Comparison of ENCODE assay signal across 25 cellular contexts in genomic region chr16:85806539-85806938, GRCh38. TPM values are rescaled to one million over a fixed set of nuclear protein-coding genes. Genes with fewer than 3 reads are reported as not detected.
DNase-seq lines count a peak whose midpoint lies in the region; ATAC-seq, FAIRE-seq and TF ChIP-seq lines count a peak whose summit lies in the region.
"Had no signal": no experiment of that assay in that cellular context is flagged by ENCODE, and none has a peak within 500 bp of the region (broad histone marks: within the 10 kb centered on the region; RNA-seq: fewer than 3 reads in every experiment).

No MANE protein-coding gene starts in this region.

- TF ChIP-seq EP300 in K562 (IDR thresholded peaks at IDR 0.05; ENCODE audit: low read length): no peak

- no peak for TF ChIP-seq RAD21 in K562 (CRISPR knock-in tag; conservative IDR thresholded peaks at IDR 0.05 in 1 of 2, IDR thresholded peaks at IDR 0.05 in 1 of 2)

- H3K9me3 Mint-ChIP-seq in CD14-positive monocyte: peaks cover 0 to 3% (median 0%) of the 10 kb centered on the region in 7 donors
- H3K9me3 Mint-ChIP-seq in naive thymus-derived CD4-positive, alpha-beta T cell: no peaks in the 10 kb centered on the region
- H3K9me3 Mint-ChIP-seq: CD4-positive, alpha-beta memory T cell had no signal

- 88% methylated on average over 11 of the region's 11 CpGs for whole genome bisulfite sequencing in right cardiac atrium
- 94% methylated on average over 11 of the region's 11 CpGs for WGBS in K562 (ENCODE audit: insufficient coverage, low coverage, missing lambda C conversion rate)

- H3K9me3 ChIP-seq in right cardiac atrium (ENCODE audit: control insufficient read depth, low read length): no peaks in the 10 kb centered on the region
- H3K9me3 ChIP-seq in K562 (replicated peaks; ENCODE audit: control insufficient read depth, insufficient read depth, low read depth, low read length): no peaks in the 10 kb centered on the region
- H3K9me3 ChIP-seq in naive thymus-derived CD4-positive, alpha-beta T cell (ENCODE audit: control insufficient read depth in 2 of 3, low read length in 3 of 3): no peaks in the 10 kb centered on the region
- H3K9me3 ChIP-seq in gastrocnemius medialis: no peaks in the 10 kb centered on the region
- H3K9me3 ChIP-seq: A549, BE2C, HAP-1 had no signal

- H3K27me3 ChIP-seq in right cardiac atrium (ENCODE audit: control insufficient read depth, insufficient read depth) (no peaks in the 10 kb centered on the region), K562 (ENCODE audit: control insufficient read depth in 2 of 2, insufficient read depth in 2 of 2, low read length in 2 of 2) (peaks cover 6 to 11% of the 10 kb centered on the region in 2 experiments; a peak in 3 of 5 replicates), gastrocnemius medialis (peaks cover 0 to 3% (median 0%) of the 10 kb centered on the region in 3 donors)
- no peaks in the 10 kb centered on the region for H3K27me3 ChIP-seq in naive thymus-derived CD4-positive, alpha-beta T cell (ENCODE audit: control insufficient read depth in 2 of 2, insufficient read depth in 2 of 2, low read length in 2 of 2)

- H3K9ac ChIP-seq in K562 (ENCODE audit: insufficient read depth in 1 of 2, low read depth in 2 of 2, low read length in 2 of 2): no peak overlapping the region
- H3K9ac ChIP-seq: BLaER1 treated with 17β-estradiol and CSF1 and Interleukin-3, amounts not matched to agents 10 nM and 100 nM had no signal

- H3K36me3 Mint-ChIP-seq in CD14-positive monocyte: peaks cover 53 to 60% of the 10 kb centered on the region in 2 donors
- H3K36me3 Mint-ChIP-seq in naive thymus-derived CD4-positive, alpha-beta T cell: peaks cover 27 to 49% (median 41%) of the 10 kb centered on the region in 5 donors

- FAIRE-seq in K562 (lab: Jason Lieb, UNC): no peak
- FAIRE-seq: A549, GM12891, GM18507, H54 had no signal

- no TSS peak for BruUV-seq in K562 (replicated peaks; lab: Mats Ljungman, UMichigan)

- H3K27ac ChIP-seq in right cardiac atrium (ENCODE audit: low read length) (no peak overlapping the region), K562 (ENCODE audit: extremely low read depth, low read depth, low read length) (no peak overlapping the region), gastrocnemius medialis (no peak overlapping the region)
- no peak overlapping the region for H3K27ac ChIP-seq in naive thymus-derived CD4-positive, alpha-beta T cell (ENCODE audit: low read depth, low read length)
- H3K27ac ChIP-seq: A549; BLaER1 treated with 17β-estradiol and CSF1 and Interleukin-3, amounts not matched to agents 10 nM and 100 nM had no signal

- H3K27me3 Mint-ChIP-seq in CD14-positive monocyte (ENCODE audit: low read depth in 3 of 3): peaks cover 12 to 16% (median 14%) of the 10 kb centered on the region in 3 donors
- peaks cover 0 to 3% (median 0%) of the 10 kb centered on the region in 5 donors for H3K27me3 Mint-ChIP-seq in naive thymus-derived CD4-positive, alpha-beta T cell

- H3K4me3 ChIP-seq in right cardiac atrium (ENCODE audit: low read length) (no peak overlapping the region), K562 (no peak overlapping the region), gastrocnemius medialis (no peak overlapping the region)
- no peak overlapping the region for H3K4me3 ChIP-seq in naive thymus-derived CD4-positive, alpha-beta T cell (ENCODE audit: low read length)
- H3K4me3 ChIP-seq: A549; BLaER1 treated with 17β-estradiol and CSF1 and Interleukin-3, amounts not matched to agents 10 nM and 100 nM; HAP-1 had no signal

- H3K4me2 ChIP-seq in K562 (ENCODE audit: insufficient read depth, low read length): no peak overlapping the region
- H3K4me2 ChIP-seq: A549; BLaER1 treated with 17β-estradiol and CSF1 and Interleukin-3, amounts not matched to agents 10 nM and 100 nM had no signal

- peaks cover 53% of the 10 kb centered on the region for H3K36me3 ChIP-seq in K562 (ENCODE audit: control insufficient read depth, insufficient read depth, low read length)
- H3K36me3 ChIP-seq in naive thymus-derived CD4-positive, alpha-beta T cell (ENCODE audit: control insufficient read depth in 2 of 3, insufficient read depth in 3 of 3, low read length in 3 of 3): peaks cover 6 to 58% (median 8%) of the 10 kb centered on the region in 3 experiments
- H3K36me3 ChIP-seq in gastrocnemius medialis: peaks cover 0 to 45% of the 10 kb centered on the region in 2 donors

- no peaks in the 10 kb centered on the region for H3K9me1 ChIP-seq in K562 (ENCODE audit: control insufficient read depth, insufficient read depth, low read length)

- ATAC-seq in left cardiac atrium (no peak), right cardiac atrium (no peak), K562 (no peak), HG03175 (IDR thresholded peaks at IDR 0.05; ENCODE audit: unreplicated experiment) (no peak), HG03095 (IDR thresholded peaks at IDR 0.05; ENCODE audit: unreplicated experiment) (no peak), gastrocnemius medialis (no peak)
- peak; percentile 10 for ATAC-seq in naive thymus-derived CD4-positive, alpha-beta T cell
- ATAC-seq: A549 had no signal

- peak; percentile 8 for DNase-seq in left cardiac atrium
- DNase-seq in right cardiac atrium: no peak
- peak; percentile 18 for DNase-seq in CD14-positive monocyte (ENCODE audit: low spot score)
- no peak for DNase-seq in K562 (ENCODE audit: extremely low read depth in 1 of 4, low spot score in 3 of 4)
- no peak for DNase-seq in naive thymus-derived CD4-positive, alpha-beta T cell
- no peak for DNase-seq in gastrocnemius medialis
- DNase-seq: 8988T; ACHN; AML-193; BE2C; Calu3; CD4-positive, alpha-beta memory T cell; COR-L47; DMS53; DMS79 treated with DMSO at 0.1 percent for 48 hours; GF-D8; GOT3 had no signal

- H2AFZ ChIP-seq in K562 (ENCODE audit: low read depth, low read length): no peak overlapping the region

- TF ChIP-seq POLR2A in K562 (conservative IDR thresholded peaks at IDR 0.05) (no peak), gastrocnemius medialis (IDR thresholded peaks at IDR 0.05) (no peak)

- peaks cover 18% of the 10 kb centered on the region for H3K79me2 ChIP-seq in K562 (ENCODE audit: control insufficient read depth, insufficient read depth, low read length)

- peak overlapping the region in 1 of 7 donors; percentile 23 for H3K27ac Mint-ChIP-seq in CD14-positive monocyte
- H3K27ac Mint-ChIP-seq in naive thymus-derived CD4-positive, alpha-beta T cell: peak overlapping the region in 1 of 9 donors; percentile 13

- in situ Hi-C loops in K562 (cut with MboI): no loop called here
- in situ Hi-C loops in gastrocnemius medialis (cut with MboI; ENCODE audit: low sequenced_read_pairs in 4 of 4): loop anchor here in 2 of 4 donors (25.0 kb wide), 2 partner anchors 706 to 731 kb away; partner anchors contain the start of gene FOXF1 (in 1 of the 2)

- POLR2A ChIA-PET in K562 (lab: Yijun Ruan, JAX): interaction anchor here (1.7 kb wide), 1 partner anchor 86 kb away, joined by 3 read pairs; no protein-coding TSS in a partner anchor
- POLR2A ChIA-PET in naive thymus-derived CD4-positive, alpha-beta T cell (lab: Charles Lee): no interaction called here

- TF ChIP-seq CTCF in CD14-positive monocyte (IDR thresholded peaks at IDR 0.05) (no peak), K562 (IDR thresholded peaks at IDR 0.05 in 2 of 3, conservative IDR thresholded peaks at IDR 0.05 in 1 of 3; ENCODE audit: insufficient read depth in 2 of 3, low read depth in 1 of 3, low read length in 3 of 3) (no peak), gastrocnemius medialis (IDR thresholded peaks at IDR 0.05 in 4 of 5, conservative IDR thresholded peaks at IDR 0.05 in 1 of 5) (no peak)

- no peak overlapping the region for H3K4me3 Mint-ChIP-seq in CD14-positive monocyte
- no peak overlapping the region for H3K4me3 Mint-ChIP-seq in naive thymus-derived CD4-positive, alpha-beta T cell
- H3K4me3 Mint-ChIP-seq: CD4-positive, alpha-beta memory T cell had no signal

- intact Hi-C loops in left cardiac atrium (cut with DNase I): no loop called here
- intact Hi-C loops in right cardiac atrium (cut with DNase I): no loop called here
- intact Hi-C loops in CD14-positive monocyte (cut with micrococcal nuclease): no loop called here
- intact Hi-C loops in K562 (cut with micrococcal nuclease): no loop called here
- intact Hi-C loops in naive thymus-derived CD4-positive, alpha-beta T cell (cut with micrococcal nuclease): no loop called here
- intact Hi-C loops in gastrocnemius medialis (cut with DNase I; ENCODE audit: low total_unique reads): no loop called here

- peaks cover 8% of the 10 kb centered on the region for H3K4me1 Mint-ChIP-seq in CD14-positive monocyte
- peaks cover 9 to 29% (median 20%) of the 10 kb centered on the region in 7 donors for H3K4me1 Mint-ChIP-seq in naive thymus-derived CD4-positive, alpha-beta T cell

- CTCF ChIA-PET in K562 (lab: Yijun Ruan, JAX; ENCODE audit: low intra/inter-chr PET ratio): no interaction called here
- CTCF ChIA-PET in naive thymus-derived CD4-positive, alpha-beta T cell (lab: Charles Lee): no interaction called here

- no peaks in the 10 kb centered on the region for H3K4me1 ChIP-seq in right cardiac atrium (ENCODE audit: control insufficient read depth, insufficient read depth, low read length)
- H3K4me1 ChIP-seq in K562 (replicated peaks in 1 of 2; ENCODE audit: control insufficient read depth in 2 of 2, insufficient read depth in 2 of 2, low read length in 2 of 2): peaks cover 0 to 3% of the 10 kb centered on the region in 2 experiments; a peak in 3 of 5 replicates
- H3K4me1 ChIP-seq in naive thymus-derived CD4-positive, alpha-beta T cell (ENCODE audit: control insufficient read depth in 2 of 2, insufficient read depth in 2 of 2, low read length in 2 of 2): no peaks in the 10 kb centered on the region
- H3K4me1 ChIP-seq in gastrocnemius medialis: peaks cover 0 to under 1% of the 10 kb centered on the region in 2 donors
- H3K4me1 ChIP-seq: A549, BE2C had no signal

- peaks cover 3% of the 10 kb centered on the region; the same call in 1 of the 2 replicates for H4K20me1 ChIP-seq in K562 (replicated peaks; ENCODE audit: control insufficient read depth, insufficient read depth, low read length)

RNA-seq across cellular contexts. Expression of gene COX4I1, which starts 7.0 kb away (rescaled TPM):
- 1,000 to 10,000 TPM; 1,590 to 1,597 TPM for total RNA-seq in left cardiac atrium
- 1,000 to 10,000 TPM; 1,306 to 1,768 (median 1,579) TPM for total RNA-seq in right cardiac atrium
- 4,150 TPM for polyA plus RNA-seq in right cardiac atrium
- 1,000 to 10,000 TPM; 1,132 to 1,312 TPM for polyA plus RNA-seq in CD14-positive monocyte
- total RNA-seq in K562 (2011; cell fraction: chromatin; rRNA removed; ENCODE audit: low replicate concordance): 142 and 234 TPM in 2 replicates
- total RNA-seq in K562 (2011; cell fraction: nucleolus; rRNA removed): 377 and 464 TPM in 2 replicates
- total RNA-seq in K562 (2011; cell fraction: nucleoplasm; rRNA removed): 382 and 397 TPM in 2 replicates
- total RNA-seq in K562 (2014; rRNA removed): 941 and 994 TPM in 2 replicates
- 526 and 685 TPM in 2 replicates for total RNA-seq in K562 (2014; rRNA removed; fragmentation: Illumina TruSeq; extraction: Trizol)
- 613 and 651 TPM in 2 replicates for total RNA-seq in K562 (2015; rRNA removed; fragmentation: Illumina TruSeq; extraction: Trizol)
- 827 and 832 TPM in 2 replicates for total RNA-seq in K562 (2021)
- 1,032 and 1,039 TPM in 2 replicates for polyA plus RNA-seq in K562 (2011; rRNA removed)
- polyA plus RNA-seq in K562 (2011; cell fraction: cytosol; rRNA removed): 957 and 1,096 TPM in 2 replicates
- polyA plus RNA-seq in K562 (2011; cell fraction: nucleus; rRNA removed): 594 and 697 TPM in 2 replicates
- polyA plus RNA-seq in K562 (2012): 796 and 1,103 TPM in 2 replicates
- polyA plus RNA-seq in K562 (2014; fragmentation: Illumina TruSeq; extraction: Trizol): 1,040 and 1,078 TPM in 2 replicates
- polyA plus RNA-seq in K562 (2014; fragmentation: Nextera tagmentation; extraction: Ambion mirVana): 1,000 to 10,000 TPM; 1,936 to 2,356 TPM
- 1,078 and 1,164 TPM in 2 replicates for polyA plus RNA-seq in K562 (2014; rRNA removed)
- polyA minus RNA-seq in K562 (2011; rRNA and poly(A)+ RNA removed): 533 and 536 TPM in 2 replicates
- polyA minus RNA-seq in K562 (2011; cell fraction: cytosol; rRNA and poly(A)+ RNA removed): 193 and 209 TPM in 2 replicates
- polyA minus RNA-seq in K562 (2011; cell fraction: nucleus; rRNA and poly(A)+ RNA removed): 68.0 and 114 TPM in 2 replicates
- 100 to 1,000 TPM; 479 to 692 (median 661) TPM for total RNA-seq in naive thymus-derived CD4-positive, alpha-beta T cell
- 1,000 to 10,000 TPM; 1,296 to 1,303 TPM for polyA plus RNA-seq in naive thymus-derived CD4-positive, alpha-beta T cell
- total RNA-seq in gastrocnemius medialis: 100 to 1,000 TPM; 666 to 782 (median 689) TPM

RNA-seq across cellular contexts. Expression of gene EMC8, which starts 7.2 kb away (rescaled TPM):
- total RNA-seq in left cardiac atrium (10 to 100 TPM; 18.6 to 24.4 TPM), right cardiac atrium (10 to 100 TPM; 18.5 to 22.0 (median 21.2) TPM), K562 (2014; rRNA removed) (81.8 and 86.4 TPM in 2 replicates), K562 (2014; rRNA removed; fragmentation: Illumina TruSeq; extraction: Trizol) (36.4 and 48.6 TPM in 2 replicates), K562 (2015; rRNA removed; fragmentation: Illumina TruSeq; extraction: Trizol) (49.9 and 56.4 TPM in 2 replicates), K562 (2021) (60.8 and 71.9 TPM in 2 replicates), gastrocnemius medialis (10 to 100 TPM; 29.6 to 39.8 (median 36.4) TPM)
- polyA plus RNA-seq in right cardiac atrium (13.8 TPM), CD14-positive monocyte (10 to 100 TPM; 28.2 to 30.0 TPM), K562 (2011; rRNA removed) (45.2 and 54.7 TPM in 2 replicates), K562 (2014; fragmentation: Illumina TruSeq; extraction: Trizol) (32.7 and 39.8 TPM in 2 replicates), K562 (2014; fragmentation: Nextera tagmentation; extraction: Ambion mirVana) (10 to 100 TPM; 11.4 to 14.0 TPM), K562 (2014; rRNA removed) (61.7 and 69.1 TPM in 2 replicates)
- 39.0 and 71.6 TPM in 2 replicates for total RNA-seq in K562 (2011; cell fraction: chromatin; rRNA removed; ENCODE audit: low replicate concordance)
- total RNA-seq in K562 (2011; cell fraction: nucleolus; rRNA removed): 55.5 and 57.1 TPM in 2 replicates
- total RNA-seq in K562 (2011; cell fraction: nucleoplasm; rRNA removed): 52.4 and 64.5 TPM in 2 replicates
- 64.7 and 82.3 TPM in 2 replicates for polyA plus RNA-seq in K562 (2011; cell fraction: cytosol; rRNA removed)
- polyA plus RNA-seq in K562 (2011; cell fraction: nucleus; rRNA removed): 50.0 and 69.2 TPM in 2 replicates
- 35.1 and 36.5 TPM in 2 replicates for polyA plus RNA-seq in K562 (2012)
- polyA minus RNA-seq in K562 (2011; rRNA and poly(A)+ RNA removed): 35.1 and 58.8 TPM in 2 replicates
- polyA minus RNA-seq in K562 (2011; cell fraction: cytosol; rRNA and poly(A)+ RNA removed): 45.7 and 51.0 TPM in 2 replicates
- polyA minus RNA-seq in K562 (2011; cell fraction: nucleus; rRNA and poly(A)+ RNA removed): 26.1 and 37.0 TPM in 2 replicates
- 10 to 100 TPM; 22.4 to 31.8 (median 28.7) TPM for total RNA-seq in naive thymus-derived CD4-positive, alpha-beta T cell
- 10 to 100 TPM; 24.8 to 26.1 TPM for polyA plus RNA-seq in naive thymus-derived CD4-positive, alpha-beta T cell

RNA-seq across cellular contexts. Expression of gene C16orf74, which starts 55.6 kb away (rescaled TPM):
- total RNA-seq in left cardiac atrium: 1 to 10 TPM; 2.3 to 2.6 TPM
- total RNA-seq in right cardiac atrium: 1 to 10 TPM; 1.1 to 2.1 (median 1.4) TPM
- polyA plus RNA-seq in right cardiac atrium: 1.8 TPM
- 10 to 100 TPM; 24.1 to 26.6 TPM for polyA plus RNA-seq in CD14-positive monocyte
- total RNA-seq in K562 (2011; cell fraction: chromatin; rRNA removed; ENCODE audit: low replicate concordance): not detected in 2 replicates
- not detected in 2 replicates for total RNA-seq in K562 (2011; cell fraction: nucleolus; rRNA removed)
- not detected in 2 replicates for total RNA-seq in K562 (2011; cell fraction: nucleoplasm; rRNA removed)
- not detected in 2 replicates for total RNA-seq in K562 (2014; rRNA removed)
- not detected in 2 replicates for total RNA-seq in K562 (2014; rRNA removed; fragmentation: Illumina TruSeq; extraction: Trizol)
- not detected in 2 replicates for total RNA-seq in K562 (2015; rRNA removed; fragmentation: Illumina TruSeq; extraction: Trizol)
- total RNA-seq in K562 (2021): not detected in 2 replicates
- polyA plus RNA-seq in K562 (2011; rRNA removed): 0.11 TPM in 1 of 2 replicates, not detected in the other
- not detected in 2 replicates for polyA plus RNA-seq in K562 (2011; cell fraction: cytosol; rRNA removed)
- not detected in 2 replicates for polyA plus RNA-seq in K562 (2011; cell fraction: nucleus; rRNA removed)
- not detected in 2 replicates for polyA plus RNA-seq in K562 (2012)
- polyA plus RNA-seq in K562 (2014; fragmentation: Illumina TruSeq; extraction: Trizol): not detected in 2 replicates
- polyA plus RNA-seq in K562 (2014; fragmentation: Nextera tagmentation; extraction: Ambion mirVana): not detected
- not detected in 2 replicates for polyA plus RNA-seq in K562 (2014; rRNA removed)
- polyA minus RNA-seq in K562 (2011; rRNA and poly(A)+ RNA removed): not detected in 2 replicates
- polyA minus RNA-seq in K562 (2011; cell fraction: cytosol; rRNA and poly(A)+ RNA removed): not detected in 2 replicates
- polyA minus RNA-seq in K562 (2011; cell fraction: nucleus; rRNA and poly(A)+ RNA removed): not detected in 2 replicates
- 10 to 100 TPM in 3 of 5 experiments, 1 to 10 TPM in 1, under 1 TPM in 1; 0.99 to 19.8 (median 11.7) TPM for total RNA-seq in naive thymus-derived CD4-positive, alpha-beta T cell
- polyA plus RNA-seq in naive thymus-derived CD4-positive, alpha-beta T cell: 10 to 100 TPM; 13.1 to 16.0 TPM
- 1 to 10 TPM in 1 of 4 donors, not detected in 3; 1.3 TPM for total RNA-seq in gastrocnemius medialis

Comparison
In these comparisons a context has a peak if more than half of its experiments do, and no peak if none do; other contexts are left out.
1. DNase-seq: peak in left cardiac atrium (single experiment) and CD14-positive monocyte (single experiment); none in right cardiac atrium (0 of 3), K562 (0 of 4), naive thymus-derived CD4-positive, alpha-beta T cell (0 of 9) and gastrocnemius medialis (0 of 2).